ENCODE assay signal across 8 cellular contexts in the genomic region with DNA sequence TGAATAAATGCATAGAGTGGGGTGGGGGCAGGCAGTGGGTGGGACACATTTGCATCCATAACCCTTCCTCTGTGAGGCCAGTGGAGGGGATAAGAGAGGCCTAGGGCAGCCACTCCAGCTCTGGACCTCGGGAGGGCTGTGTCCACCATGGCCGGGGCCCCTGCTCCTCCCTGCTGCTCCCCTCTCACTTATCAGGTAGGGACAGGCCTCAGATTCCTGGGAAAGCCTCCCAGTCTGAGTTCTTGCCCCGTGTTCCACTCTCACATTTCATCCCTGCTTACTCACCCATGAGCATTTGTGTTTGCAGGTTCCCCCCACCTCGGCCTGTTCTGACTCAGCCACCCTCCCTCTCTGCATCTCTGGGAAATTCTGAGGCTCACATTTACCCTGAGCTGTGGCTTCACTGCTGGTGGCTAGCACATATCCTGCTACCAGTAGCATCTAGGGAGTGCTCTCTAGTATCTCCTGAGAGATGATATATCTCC.
DNase-seq lines count a peak whose midpoint lies in the region; ATAC-seq and TF ChIP-seq lines count a peak whose summit lies in the region.

No MANE protein-coding gene starts in this region.

- intact Hi-C loops in left cardiac atrium (cut with DNase I): no loop called here

- H3K9me3 ChIP-seq in right atrium auricular region (no peaks in the 10 kb centered on the region), mesodermal cell (ENCODE audit: control insufficient read depth, low read length) (no peaks in the 10 kb centered on the region)

- WGBS in mesodermal cell (ENCODE audit: insufficient coverage in 2 of 2), 2 experiments: 23 to 46% methylated on average over 3 to 4 of the region's 4 CpGs

- no peaks in the 10 kb centered on the region for H3K36me3 Mint-ChIP-seq in T-helper 1 cell treated with Interleukin-12 subunit alpha and Interleukin-12 subunit beta and Interleukin-4 antibody, amounts not matched to agents 30 μg/mL and 1 μg/mL, for 36 hours (ENCODE audit: low read depth)

- H3K9me3 Mint-ChIP-seq in T-helper 1 cell treated with Interleukin-12 subunit alpha and Interleukin-12 subunit beta and Interleukin-4 antibody, amounts not matched to agents 30 μg/mL and 1 μg/mL, for 36 hours: no peaks in the 10 kb centered on the region

- H3K27ac ChIP-seq in right atrium auricular region (no peak overlapping the region), mesodermal cell (ENCODE audit: low read depth, low read length, severe bottlenecking) (peak overlapping the region; percentile 79)

- H3K4me3 ChIP-seq in right atrium auricular region: no peak overlapping the region
- H3K4me3 ChIP-seq in mesodermal cell (ENCODE audit: extremely low read depth, insufficient read depth, low read length, poor library complexity, severe bottlenecking): no peak overlapping the region

- DNase-seq in left cardiac atrium: no peak
- DNase-seq in right atrium auricular region (ENCODE audit: low spot score): no peak
- DNase-seq in KBM-7: no peak
- DNase-seq in MV-4-11 (lab: John Stamatoyannopoulos, UW): no peak
- no peak for DNase-seq in D341Med (ENCODE audit: low spot score)

- no peaks in the 10 kb centered on the region for H3K27me3 ChIP-seq in right atrium auricular region

- H3K27me3 Mint-ChIP-seq in T-helper 1 cell treated with Interleukin-12 subunit alpha and Interleukin-12 subunit beta and Interleukin-4 antibody, amounts not matched to agents 30 μg/mL and 1 μg/mL, for 36 hours (ENCODE audit: low read depth): peaks cover 3% of the 10 kb centered on the region

- ATAC-seq in left cardiac atrium (peak; percentile 30 to 95), HG02938 (IDR thresholded peaks at IDR 0.05; ENCODE audit: unreplicated experiment) (peak; percentile 57)

- peak overlapping the region; percentile 88 for H3K27ac Mint-ChIP-seq in T-helper 1 cell treated with Interleukin-12 subunit alpha and Interleukin-12 subunit beta and Interleukin-4 antibody, amounts not matched to agents 30 μg/mL and 1 μg/mL, for 36 hours

- in situ Hi-C loops in KBM-7 (cut with MboI; ENCODE audit: low pct_unique_long_range_greater_than_20kb, low sequenced_read_pairs): no loop called here

- H3K4me1 Mint-ChIP-seq in T-helper 1 cell treated with Interleukin-12 subunit alpha and Interleukin-12 subunit beta and Interleukin-4 antibody, amounts not matched to agents 30 μg/mL and 1 μg/mL, for 36 hours (ENCODE audit: low read depth): peaks cover 18% of the 10 kb centered on the region

- H3K4me1 ChIP-seq in right atrium auricular region (no peaks in the 10 kb centered on the region), mesodermal cell (ENCODE audit: control insufficient read depth, insufficient read depth, low read length, poor library complexity, severe bottlenecking) (peaks cover 16% of the 10 kb centered on the region)

- peak overlapping the region; percentile 56 for H3K4me3 Mint-ChIP-seq in T-helper 1 cell treated with Interleukin-12 subunit alpha and Interleukin-12 subunit beta and Interleukin-4 antibody, amounts not matched to agents 30 μg/mL and 1 μg/mL, for 36 hours

- no peak for TF ChIP-seq CTCF in right atrium auricular region (IDR thresholded peaks at IDR 0.05)

- H3K36me3 ChIP-seq in right atrium auricular region (no peaks in the 10 kb centered on the region), mesodermal cell (ENCODE audit: control insufficient read depth, insufficient read depth, low read length) (no peaks in the 10 kb centered on the region)
